In genomic region chr6:168848797-168849196, GRCh38 we compare ENCODE assay signal across 7 cellular contexts.
"Had no signal": no experiment of that assay in that cellular context is flagged by ENCODE, and none has a peak within 500 bp of the region (broad histone marks: within the 10 kb centered on the region; RNA-seq: fewer than 3 reads in every experiment).

No MANE protein-coding gene starts in this region.

- H3K36me3 Mint-ChIP-seq: IgD-negative memory B cell had no signal

- H3K27me3 Mint-ChIP-seq: IgD-negative memory B cell had no signal

- H3K4me3 ChIP-seq: GM23338 had no signal

- H3K27ac Mint-ChIP-seq: GM23338, IgD-negative memory B cell had no signal

- H3K4me3 Mint-ChIP-seq: GM23338, H9 had no signal

- H3K4me2 ChIP-seq: GM23338 had no signal

- H3K4me1 Mint-ChIP-seq: GM23338, H9 had no signal

- ATAC-seq: GM23338, HepG2 had no signal

- DNase-seq: H9, HCEC 1CT, KBM-7 had no signal

- H3K27ac ChIP-seq: HL-60 had no signal

- H3K9me3 Mint-ChIP-seq: GM23338 had no signal
